Comparison of ENCODE assay signal across 16 cellular contexts in the genomic region with DNA sequence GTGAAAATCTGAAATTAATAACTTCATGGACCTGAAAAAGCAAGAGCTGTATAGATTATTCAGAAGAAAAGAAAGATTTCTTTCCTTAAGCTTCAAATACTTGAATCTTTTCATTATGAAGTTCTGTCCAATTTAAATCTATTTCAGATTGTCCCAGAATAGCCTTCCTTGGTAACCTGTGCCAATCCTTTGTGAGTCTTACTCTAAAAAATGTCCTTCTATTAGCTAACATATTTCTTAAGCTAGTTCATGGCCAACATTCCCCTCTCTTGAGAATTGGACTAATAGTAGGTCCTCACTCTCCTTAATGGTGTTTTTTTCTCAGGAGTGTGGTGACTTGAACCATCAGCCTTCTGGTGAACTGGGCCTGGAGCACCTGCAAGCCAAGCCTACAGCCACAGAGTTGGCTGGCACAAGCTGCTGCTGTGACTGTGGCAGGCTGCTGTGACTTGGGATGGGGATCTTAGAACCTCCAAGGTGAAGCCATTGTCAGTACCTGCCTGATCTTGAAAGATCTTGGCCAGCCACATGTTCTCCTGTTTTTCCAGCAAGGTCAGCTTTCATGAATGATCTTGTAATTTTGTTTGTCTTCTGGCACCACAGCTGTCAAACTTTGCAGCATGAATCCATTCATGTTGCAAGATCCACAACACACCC.
DNase-seq lines count a peak whose midpoint lies in the region; TF ChIP-seq lines count a peak whose summit lies in the region.
"Had no signal": no experiment of that assay in that cellular context is flagged by ENCODE, and none has a peak within 500 bp of the region (broad histone marks: within the 10 kb centered on the region; RNA-seq: fewer than 3 reads in every experiment).

No MANE protein-coding gene starts in this region.

- TF ChIP-seq CTCF in fibroblast of the aortic adventitia (IDR thresholded peaks at IDR 0.05; ENCODE audit: insufficient read depth, low read length) = no peak
- no peak for TF ChIP-seq CTCF in tibial artery (IDR thresholded peaks at IDR 0.05)

- H3F3A ChIP-seq in GM23248 (ENCODE audit: insufficient read depth) = no peaks in the 10 kb centered on the region

- no peak overlapping the region for H2AFZ ChIP-seq in GM23248

- intact Hi-C loops in tibial artery (cut with DNase I; ENCODE audit: low total_unique reads) = no loop called here

- no peak overlapping the region for H3K9ac ChIP-seq in GM23248
- no peak overlapping the region for H3K9ac ChIP-seq in subcutaneous abdominal adipose tissue (ENCODE audit: low read length in 5 of 5)

- H3K79me2 ChIP-seq in GM23248 (ENCODE audit: insufficient read depth) = no peaks in the 10 kb centered on the region

- peaks cover 13% of the 10 kb centered on the region; the same call in 1 of the 2 replicates for H3K27me3 ChIP-seq in GM23248 (replicated peaks; ENCODE audit: insufficient read depth)
- H3K27me3 ChIP-seq in subcutaneous abdominal adipose tissue (ENCODE audit: control insufficient read depth in 5 of 5, insufficient read depth in 4 of 5, low read length in 5 of 5) = no peaks in the 10 kb centered on the region
- no peaks in the 10 kb centered on the region for H3K27me3 ChIP-seq in tibial artery

- H3K4me3 ChIP-seq in GM23248 = no peak overlapping the region
- H3K4me3 ChIP-seq in fibroblast of the aortic adventitia (ENCODE audit: low read depth, low read length) = no peak overlapping the region
- H3K4me3 ChIP-seq in subcutaneous abdominal adipose tissue (ENCODE audit: low read depth in 1 of 5, low read length in 5 of 5) = no peak overlapping the region
- no peak overlapping the region for H3K4me3 ChIP-seq in tibial artery

- H3K4me1 ChIP-seq in GM23248 (ENCODE audit: insufficient read depth) (peaks cover 10% of the 10 kb centered on the region; the same call in 1 of the 2 replicates), subcutaneous abdominal adipose tissue (ENCODE audit: control insufficient read depth in 5 of 5, insufficient read depth in 5 of 5, low read length in 5 of 5) (peaks cover 3 to 41% (median 31%) of the 10 kb centered on the region in 5 donors), tibial artery (peaks cover 0 to 24% (median 14%) of the 10 kb centered on the region in 4 donors)

- H3K36me3 ChIP-seq in GM23248 (ENCODE audit: low read depth) (no peaks in the 10 kb centered on the region), subcutaneous abdominal adipose tissue (ENCODE audit: control insufficient read depth in 5 of 5, insufficient read depth in 5 of 5, low read length in 5 of 5) (no peaks in the 10 kb centered on the region), tibial artery (no peaks in the 10 kb centered on the region)

- H3K9me2 ChIP-seq in GM23248 (ENCODE audit: insufficient read depth) = no peaks in the 10 kb centered on the region

- H4K20me1 ChIP-seq in GM23248 (ENCODE audit: insufficient read depth) = no peaks in the 10 kb centered on the region

- in situ Hi-C loops in GM23248 (cut with MboI) = no loop called here

- no peaks in the 10 kb centered on the region for H3K9me3 ChIP-seq in GM23248 (ENCODE audit: low read depth)
- no peaks in the 10 kb centered on the region for H3K9me3 ChIP-seq in subcutaneous abdominal adipose tissue (ENCODE audit: control insufficient read depth in 5 of 5, low read length in 5 of 5)
- no peaks in the 10 kb centered on the region for H3K9me3 ChIP-seq in tibial artery

- H3K27ac ChIP-seq in GM23248 = no peak overlapping the region
- H3K27ac ChIP-seq in subcutaneous abdominal adipose tissue (ENCODE audit: low read depth, low read length) = peak overlapping the region; percentile 65
- peak overlapping the region in 1 of 2 donors; percentile 9 for H3K27ac ChIP-seq in tibial artery

- peak overlapping the region; percentile 26 for H3K4me2 ChIP-seq in GM23248 (ENCODE audit: unreplicated experiment)

- DNase-seq in GM23248 = peak; percentile 59
- DNase-seq in dedifferentiated amniotic fluid mesenchymal stem cell (ENCODE audit: extremely low spot score) = peak; percentile 31
- peak; percentile 33 for DNase-seq in fibroblast of the aortic adventitia (ENCODE audit: low read depth)
- DNase-seq in tibial artery = no peak
- no peak for DNase-seq in superior temporal gyrus (ENCODE audit: extremely low spot score)
- no peak for DNase-seq in NCI-H1417 (lab: John Stamatoyannopoulos, UW)
- no peak for DNase-seq in NCI-H510A (lab: John Stamatoyannopoulos, UW)
- DNase-seq: CD4-positive, alpha-beta T cell; DND-41; KG1; NCI-H1092; NCI-H1694; NCI-H2107; NCI-H748 treated with DMSO at 0.1 percent for 48 hours; Right ventricle myocardium superior had no signal

Comparison
In these comparisons a context has a peak if more than half of its experiments do, and no peak if none do; other contexts are left out.
1. DNase-seq: peak in GM23248 (single experiment), dedifferentiated amniotic fluid mesenchymal stem cell (single experiment) and fibroblast of the aortic adventitia (single experiment); none in tibial artery (0 of 2), superior temporal gyrus (single experiment), NCI-H1417 (0 of 3) and NCI-H510A (single experiment).